Comparison of ENCODE assay signal across 9 cellular contexts in the genomic region with DNA sequence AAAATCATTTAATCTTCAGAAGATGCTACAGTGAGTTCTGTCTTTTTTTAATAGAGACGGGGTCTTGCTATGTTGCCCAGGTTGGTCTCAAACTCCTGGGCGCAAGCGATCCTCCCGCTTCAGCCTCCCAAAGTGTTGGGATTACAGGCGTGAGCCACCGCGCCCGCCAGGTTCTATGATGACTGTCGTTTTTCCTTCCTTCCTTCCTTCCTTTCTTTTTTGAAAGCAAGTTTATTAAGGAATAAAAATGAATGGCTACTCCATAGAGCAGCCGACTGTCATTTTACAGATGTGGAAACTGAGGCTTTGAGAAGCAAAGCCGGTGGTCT. TPM values are rescaled to one million over a fixed set of nuclear protein-coding genes. Genes with fewer than 3 reads are reported as not detected.
DNase-seq lines count a peak whose midpoint lies in the region; ATAC-seq and TF ChIP-seq lines count a peak whose summit lies in the region.
"Had no signal": no experiment of that assay in that cellular context is flagged by ENCODE, and none has a peak within 500 bp of the region (broad histone marks: within the 10 kb centered on the region; RNA-seq: fewer than 3 reads in every experiment).

No MANE protein-coding gene starts in this region.

- no peaks in the 10 kb centered on the region for H3K9me3 Mint-ChIP-seq in activated CD8-positive, alpha-beta memory T cell treated with anti-CD3 and anti-CD28 coated beads, Interleukin-2, amount 10 ng/mL, durations not matched to agents 7 days and 5 days (ENCODE audit: low read depth)
- no peaks in the 10 kb centered on the region for H3K9me3 Mint-ChIP-seq in activated T-helper 1 cell treated with anti-CD3 and anti-CD28 coated beads, Interleukin-12 subunit alpha, Interleukin-12 subunit beta, Interleukin-2, Interleukin-4 antibody, amounts not matched to agents 30 ng/mL and 10 ng/mL and 1 ng/mL, durations not matched to agents 14 hours and 24 hours and 36 hours
- no peaks in the 10 kb centered on the region for H3K9me3 Mint-ChIP-seq in immature natural killer cell

- H3K4me1 Mint-ChIP-seq in activated CD8-positive, alpha-beta memory T cell treated with anti-CD3 and anti-CD28 coated beads, Interleukin-2, amount 10 ng/mL, durations not matched to agents 7 days and 5 days, result peaks cover 13% of the 10 kb centered on the region
- H3K4me1 Mint-ChIP-seq in activated T-helper 1 cell treated with anti-CD3 and anti-CD28 coated beads, Interleukin-12 subunit alpha, Interleukin-12 subunit beta, Interleukin-2, Interleukin-4 antibody, amounts not matched to agents 30 ng/mL and 10 ng/mL and 1 ng/mL, durations not matched to agents 14 hours and 24 hours and 36 hours (ENCODE audit: low read depth), result peaks cover 10% of the 10 kb centered on the region
- H3K4me1 Mint-ChIP-seq in immature natural killer cell, result peaks cover 17 to 24% of the 10 kb centered on the region in 2 donors

- DNase-seq in activated CD8-positive, alpha-beta memory T cell treated with anti-CD3 and anti-CD28 coated beads, Interleukin-2, amount 10 ng/mL, durations not matched to agents 7 days and 5 days, result no peak
- DNase-seq in activated CD8-positive, alpha-beta memory T cell treated with anti-CD3 and anti-CD28 coated beads for 24 hours, result no peak
- DNase-seq in activated T-helper 1 cell treated with anti-CD3 and anti-CD28 coated beads, Interleukin-12 subunit alpha, Interleukin-12 subunit beta, Interleukin-2, Interleukin-4 antibody, amounts not matched to agents 30 ng/mL and 10 ng/mL and 1 ng/mL, durations not matched to agents 14 hours and 24 hours and 36 hours (ENCODE audit: low spot score), result no peak
- no peak for DNase-seq in immature natural killer cell
- DNase-seq in suprapubic skin (ENCODE audit: low spot score in 2 of 2), result no peak
- no peak for DNase-seq in dermis blood vessel endothelial cell
- DNase-seq: kidney had no signal

- TF ChIP-seq EP300 in suprapubic skin (IDR thresholded peaks at IDR 0.05), result no peak

- H3K27ac Mint-ChIP-seq in activated CD8-positive, alpha-beta memory T cell treated with anti-CD3 and anti-CD28 coated beads, Interleukin-2, amount 10 ng/mL, durations not matched to agents 7 days and 5 days, result no peak overlapping the region
- H3K27ac Mint-ChIP-seq in activated T-helper 1 cell treated with anti-CD3 and anti-CD28 coated beads, Interleukin-12 subunit alpha, Interleukin-12 subunit beta, Interleukin-2, Interleukin-4 antibody, amounts not matched to agents 30 ng/mL and 10 ng/mL and 1 ng/mL, durations not matched to agents 14 hours and 24 hours and 36 hours, result no peak overlapping the region
- H3K27ac Mint-ChIP-seq in immature natural killer cell, result no peak overlapping the region

- no peaks in the 10 kb centered on the region for H3K9me3 ChIP-seq in suprapubic skin

- WGBS in suprapubic skin, result 50% methylated on average over 11 of the region's 11 CpGs

- CTCF ChIA-PET in activated CD8-positive, alpha-beta memory T cell treated with anti-CD3 and anti-CD28 coated beads, Interleukin-2, amount 10 ng/mL, durations not matched to agents 7 days and 5 days (lab: Charles Lee), result no interaction called here

- TF ChIP-seq POLR2A in suprapubic skin (IDR thresholded peaks at IDR 0.05), result no peak

- peaks cover 55% of the 10 kb centered on the region for H3K4me1 ChIP-seq in suprapubic skin

- H3K36me3 ChIP-seq in suprapubic skin, result no peaks in the 10 kb centered on the region

- no peaks in the 10 kb centered on the region for H3K36me3 Mint-ChIP-seq in activated CD8-positive, alpha-beta memory T cell treated with anti-CD3 and anti-CD28 coated beads, Interleukin-2, amount 10 ng/mL, durations not matched to agents 7 days and 5 days
- H3K36me3 Mint-ChIP-seq in activated T-helper 1 cell treated with anti-CD3 and anti-CD28 coated beads, Interleukin-12 subunit alpha, Interleukin-12 subunit beta, Interleukin-2, Interleukin-4 antibody, amounts not matched to agents 30 ng/mL and 10 ng/mL and 1 ng/mL, durations not matched to agents 14 hours and 24 hours and 36 hours (ENCODE audit: low read depth), result no peaks in the 10 kb centered on the region
- H3K36me3 Mint-ChIP-seq in immature natural killer cell, result no peaks in the 10 kb centered on the region

- peak overlapping the region; percentile 53 for H3K4me3 Mint-ChIP-seq in activated CD8-positive, alpha-beta memory T cell treated with anti-CD3 and anti-CD28 coated beads, Interleukin-2, amount 10 ng/mL, durations not matched to agents 7 days and 5 days
- H3K4me3 Mint-ChIP-seq in activated T-helper 1 cell treated with anti-CD3 and anti-CD28 coated beads, Interleukin-12 subunit alpha, Interleukin-12 subunit beta, Interleukin-2, Interleukin-4 antibody, amounts not matched to agents 30 ng/mL and 10 ng/mL and 1 ng/mL, durations not matched to agents 14 hours and 24 hours and 36 hours, result peak overlapping the region; percentile 51
- H3K4me3 Mint-ChIP-seq in immature natural killer cell, result peak overlapping the region; percentile 57 to 75 (median 67)

- peaks cover 9% of the 10 kb centered on the region for H3K27me3 Mint-ChIP-seq in activated CD8-positive, alpha-beta memory T cell treated with anti-CD3 and anti-CD28 coated beads, Interleukin-2, amount 10 ng/mL, durations not matched to agents 7 days and 5 days
- H3K27me3 Mint-ChIP-seq in activated T-helper 1 cell treated with anti-CD3 and anti-CD28 coated beads, Interleukin-12 subunit alpha, Interleukin-12 subunit beta, Interleukin-2, Interleukin-4 antibody, amounts not matched to agents 30 ng/mL and 10 ng/mL and 1 ng/mL, durations not matched to agents 14 hours and 24 hours and 36 hours (ENCODE audit: insufficient read depth), result peaks cover 7% of the 10 kb centered on the region
- H3K27me3 Mint-ChIP-seq in immature natural killer cell (ENCODE audit: low read depth in 3 of 3), result peaks cover 2 to 9% (median 4%) of the 10 kb centered on the region in 3 donors

- intact Hi-C loops in activated T-helper 1 cell treated with anti-CD3 and anti-CD28 coated beads, Interleukin-12 subunit alpha, Interleukin-12 subunit beta, Interleukin-2, Interleukin-4 antibody, amounts not matched to agents 30 ng/mL and 10 ng/mL and 1 ng/mL, durations not matched to agents 14 hours and 24 hours and 36 hours (cut with micrococcal nuclease), result no loop called here

- no peak for TF ChIP-seq CTCF in suprapubic skin (IDR thresholded peaks at IDR 0.05)

- peak overlapping the region; percentile 69 for H3K4me3 ChIP-seq in suprapubic skin

- H3K27me3 ChIP-seq in suprapubic skin, result no peaks in the 10 kb centered on the region

- peak overlapping the region; percentile 24 for H3K27ac ChIP-seq in suprapubic skin

- ATAC-seq in activated CD8-positive, alpha-beta memory T cell treated with anti-CD3 and anti-CD28 coated beads, Interleukin-2, amount 10 ng/mL, durations not matched to agents 7 days and 5 days, result no peak
- no peak for ATAC-seq in GM19324 (IDR thresholded peaks at IDR 0.05; ENCODE audit: low FRiP score, unreplicated experiment)
- no peak for ATAC-seq in GM19397 (IDR thresholded peaks at IDR 0.05; ENCODE audit: unreplicated experiment)

RNA-seq across cellular contexts. Expression of gene GAMT, which starts 0.5 kb away (rescaled TPM):
- total RNA-seq in activated CD8-positive, alpha-beta memory T cell treated with anti-CD3 and anti-CD28 coated beads, Interleukin-2, amount 10 ng/mL, durations not matched to agents 7 days and 5 days, result 10 to 100 TPM; 19.3 to 20.4 TPM
- 21.7 and 22.3 TPM in 2 replicates for total RNA-seq in activated T-helper 1 cell treated with anti-CD3 and anti-CD28 coated beads, Interleukin-12 subunit alpha, Interleukin-12 subunit beta, Interleukin-2, Interleukin-4 antibody, amounts not matched to agents 30 ng/mL and 10 ng/mL and 1 ng/mL, durations not matched to agents 14 hours and 24 hours and 36 hours
- polyA plus RNA-seq in immature natural killer cell, result 10 to 100 TPM in 2 of 3 donors, 1 to 10 TPM in 1; 7.9 to 16.5 (median 10.5) TPM
- 10 to 100 TPM; 27.8 to 40.3 (median 34.0) TPM for total RNA-seq in suprapubic skin
- total RNA-seq in dermis blood vessel endothelial cell, result 10.7 and 14.8 TPM in 2 replicates

RNA-seq across cellular contexts. Expression of gene DAZAP1, which starts 5.5 kb away (rescaled TPM):
- total RNA-seq in activated CD8-positive, alpha-beta memory T cell treated with anti-CD3 and anti-CD28 coated beads, Interleukin-2, amount 10 ng/mL, durations not matched to agents 7 days and 5 days, result 100 to 1,000 TPM; 275 to 283 TPM
- total RNA-seq in activated T-helper 1 cell treated with anti-CD3 and anti-CD28 coated beads, Interleukin-12 subunit alpha, Interleukin-12 subunit beta, Interleukin-2, Interleukin-4 antibody, amounts not matched to agents 30 ng/mL and 10 ng/mL and 1 ng/mL, durations not matched to agents 14 hours and 24 hours and 36 hours, result 301 and 304 TPM in 2 replicates
- 10 to 100 TPM in 1 of 3 donors, 1 to 10 TPM in 2; 4.3 to 10.3 (median 8.0) TPM for polyA plus RNA-seq in immature natural killer cell
- total RNA-seq in suprapubic skin, result 10 to 100 TPM; 41.5 to 75.4 (median 49.2) TPM
- 58.0 and 104 TPM in 2 replicates for total RNA-seq in dermis blood vessel endothelial cell

RNA-seq across cellular contexts. Expression of gene NDUFS7, which starts 18.1 kb away (rescaled TPM):
- 100 to 1,000 TPM; 124 to 135 TPM for total RNA-seq in activated CD8-positive, alpha-beta memory T cell treated with anti-CD3 and anti-CD28 coated beads, Interleukin-2, amount 10 ng/mL, durations not matched to agents 7 days and 5 days
- total RNA-seq in activated T-helper 1 cell treated with anti-CD3 and anti-CD28 coated beads, Interleukin-12 subunit alpha, Interleukin-12 subunit beta, Interleukin-2, Interleukin-4 antibody, amounts not matched to agents 30 ng/mL and 10 ng/mL and 1 ng/mL, durations not matched to agents 14 hours and 24 hours and 36 hours, result 97.9 and 98.8 TPM in 2 replicates
- polyA plus RNA-seq in immature natural killer cell, result 100 to 1,000 TPM; 209 to 227 (median 213) TPM
- total RNA-seq in suprapubic skin (100 to 1,000 TPM in 2 of 4 donors, 10 to 100 TPM in 2; 66.8 to 154 (median 97.5) TPM), dermis blood vessel endothelial cell (98.8 and 104 TPM in 2 replicates)

RNA-seq across cellular contexts. Expression of gene RPS15, which starts 36.3 kb away (rescaled TPM):
- total RNA-seq in activated CD8-positive, alpha-beta memory T cell treated with anti-CD3 and anti-CD28 coated beads, Interleukin-2, amount 10 ng/mL, durations not matched to agents 7 days and 5 days, result 1,000 to 10,000 TPM; 1,331 to 1,537 TPM
- total RNA-seq in activated T-helper 1 cell treated with anti-CD3 and anti-CD28 coated beads, Interleukin-12 subunit alpha, Interleukin-12 subunit beta, Interleukin-2, Interleukin-4 antibody, amounts not matched to agents 30 ng/mL and 10 ng/mL and 1 ng/mL, durations not matched to agents 14 hours and 24 hours and 36 hours, result 1,387 and 1,455 TPM in 2 replicates
- polyA plus RNA-seq in immature natural killer cell, result 1,000 to 10,000 TPM; 1,383 to 2,244 (median 1,622) TPM
- total RNA-seq in suprapubic skin, result 1,000 to 10,000 TPM; 1,802 to 3,909 (median 2,793) TPM
- 380 and 637 TPM in 2 replicates for total RNA-seq in dermis blood vessel endothelial cell

RNA-seq across cellular contexts. Expression of gene APC2, which starts 48.1 kb away (rescaled TPM):
- under 1 TPM; 0.03 to 0.12 TPM for total RNA-seq in activated CD8-positive, alpha-beta memory T cell treated with anti-CD3 and anti-CD28 coated beads, Interleukin-2, amount 10 ng/mL, durations not matched to agents 7 days and 5 days
- 0.16 and 0.17 TPM in 2 replicates for total RNA-seq in activated T-helper 1 cell treated with anti-CD3 and anti-CD28 coated beads, Interleukin-12 subunit alpha, Interleukin-12 subunit beta, Interleukin-2, Interleukin-4 antibody, amounts not matched to agents 30 ng/mL and 10 ng/mL and 1 ng/mL, durations not matched to agents 14 hours and 24 hours and 36 hours
- under 1 TPM in 1 of 3 donors, not detected in 2; 0.06 TPM for polyA plus RNA-seq in immature natural killer cell
- total RNA-seq in suprapubic skin (under 1 TPM in 3 of 4 donors, not detected in 1; 0.08 to 0.30 (median 0.26) TPM), dermis blood vessel endothelial cell (0.23 and 0.34 TPM in 2 replicates)
